Comparison of ENCODE assay signal across 16 cellular contexts in genomic region chr12:45243963-45244362, GRCh38. TPM values are rescaled to one million over a fixed set of nuclear protein-coding genes. Genes with fewer than 3 reads are reported as not detected.
DNase-seq lines count a peak whose midpoint lies in the region; ATAC-seq, FAIRE-seq and TF ChIP-seq lines count a peak whose summit lies in the region.
"Had no signal": no experiment of that assay in that cellular context is flagged by ENCODE, and none has a peak within 500 bp of the region (broad histone marks: within the 10 kb centered on the region; RNA-seq: fewer than 3 reads in every experiment).

No MANE protein-coding gene starts in this region.

- H3K27ac ChIP-seq in coronary artery, result peak overlapping the region; percentile 37 to 39
- H3K27ac ChIP-seq: prostate gland had no signal

- no peaks in the 10 kb centered on the region for H3K36me3 Mint-ChIP-seq in stimulated activated memory B cell treated with anti-CD40 and anti-IgM and Interleukin-4, amounts not matched to agents 10 μg/mL and 1 μg/mL and 100 μg/mL, for 72 hours

- peak overlapping the region; percentile 21 for H3K4me3 ChIP-seq in coronary artery
- H3K4me3 ChIP-seq: prostate gland, uterus had no signal

- no peaks in the 10 kb centered on the region for H3K27me3 Mint-ChIP-seq in stimulated activated memory B cell treated with anti-CD40 and anti-IgM and Interleukin-4, amounts not matched to agents 10 μg/mL and 1 μg/mL and 100 μg/mL, for 72 hours
- H3K27me3 Mint-ChIP-seq: activated naive CD4-positive, alpha-beta T cell treated with anti-CD3 and anti-CD28 coated beads, Interleukin-2, amount 50 U/mL, for 24 hours; CD4-positive, CD25-positive, alpha-beta regulatory T cell had no signal

- DNase-seq in GM18507 (ENCODE audit: extremely low spot score, insufficient read length, low read depth), result no peak
- no peak for DNase-seq in coronary artery (ENCODE audit: low spot score)
- DNase-seq in frontal cortex (ENCODE audit: low spot score in 2 of 2), result no peak
- DNase-seq in nucleus accumbens (lab: John Stamatoyannopoulos, UW), result no peak
- DNase-seq: activated CD4-positive, CD25-positive, alpha-beta regulatory T cell; CD4-positive, CD25-positive, alpha-beta regulatory T cell; kidney; NCI-H1105 treated with DMSO at 0.1 percent for 48 hours; NCI-H446; uterus had no signal

- no peak for TF ChIP-seq CTCF in coronary artery (IDR thresholded peaks at IDR 0.05)

- peak; percentile 23 for ATAC-seq in HG03039 (IDR thresholded peaks at IDR 0.05; ENCODE audit: unreplicated experiment)
- no peak for ATAC-seq in stimulated activated memory B cell treated with anti-CD40 and anti-IgM and Interleukin-4, amounts not matched to agents 10 μg/mL and 1 μg/mL and 100 μg/mL, for 72 hours
- ATAC-seq in HG03439 (IDR thresholded peaks at IDR 0.05; ENCODE audit: unreplicated experiment), result no peak

- peak overlapping the region; percentile 61 for H3K4me3 Mint-ChIP-seq in stimulated activated memory B cell treated with anti-CD40 and anti-IgM and Interleukin-4, amounts not matched to agents 10 μg/mL and 1 μg/mL and 100 μg/mL, for 72 hours
- H3K4me3 Mint-ChIP-seq: activated naive CD4-positive, alpha-beta T cell treated with anti-CD3 and anti-CD28 coated beads, Interleukin-2, amount 50 U/mL, for 24 hours had no signal

- H3K9me3 Mint-ChIP-seq in stimulated activated memory B cell treated with anti-CD40 and anti-IgM and Interleukin-4, amounts not matched to agents 10 μg/mL and 1 μg/mL and 100 μg/mL, for 72 hours, result no peaks in the 10 kb centered on the region
- H3K9me3 Mint-ChIP-seq: activated naive CD4-positive, alpha-beta T cell treated with anti-CD3 and anti-CD28 coated beads, Interleukin-2, amount 50 U/mL, for 24 hours had no signal

- peak; percentile 38 for FAIRE-seq in GM18507 (lab: Jason Lieb, UNC)
- no peak for FAIRE-seq in frontal cortex (lab: Jason Lieb, UNC)
- FAIRE-seq: endometrium, kidney had no signal

- H3K4me1 Mint-ChIP-seq in stimulated activated memory B cell treated with anti-CD40 and anti-IgM and Interleukin-4, amounts not matched to agents 10 μg/mL and 1 μg/mL and 100 μg/mL, for 72 hours, result peaks cover 32% of the 10 kb centered on the region

- H3K27ac Mint-ChIP-seq in stimulated activated memory B cell treated with anti-CD40 and anti-IgM and Interleukin-4, amounts not matched to agents 10 μg/mL and 1 μg/mL and 100 μg/mL, for 72 hours, result peak overlapping the region; percentile 60
- H3K27ac Mint-ChIP-seq: activated naive CD4-positive, alpha-beta T cell treated with anti-CD3 and anti-CD28 coated beads, Interleukin-2, amount 50 U/mL, for 24 hours had no signal

RNA-seq across cellular contexts. Expression of gene ANO6, which starts 28.1 kb away (rescaled TPM):
- total RNA-seq in frontal cortex, result 9.4 TPM
